In the genomic region with DNA sequence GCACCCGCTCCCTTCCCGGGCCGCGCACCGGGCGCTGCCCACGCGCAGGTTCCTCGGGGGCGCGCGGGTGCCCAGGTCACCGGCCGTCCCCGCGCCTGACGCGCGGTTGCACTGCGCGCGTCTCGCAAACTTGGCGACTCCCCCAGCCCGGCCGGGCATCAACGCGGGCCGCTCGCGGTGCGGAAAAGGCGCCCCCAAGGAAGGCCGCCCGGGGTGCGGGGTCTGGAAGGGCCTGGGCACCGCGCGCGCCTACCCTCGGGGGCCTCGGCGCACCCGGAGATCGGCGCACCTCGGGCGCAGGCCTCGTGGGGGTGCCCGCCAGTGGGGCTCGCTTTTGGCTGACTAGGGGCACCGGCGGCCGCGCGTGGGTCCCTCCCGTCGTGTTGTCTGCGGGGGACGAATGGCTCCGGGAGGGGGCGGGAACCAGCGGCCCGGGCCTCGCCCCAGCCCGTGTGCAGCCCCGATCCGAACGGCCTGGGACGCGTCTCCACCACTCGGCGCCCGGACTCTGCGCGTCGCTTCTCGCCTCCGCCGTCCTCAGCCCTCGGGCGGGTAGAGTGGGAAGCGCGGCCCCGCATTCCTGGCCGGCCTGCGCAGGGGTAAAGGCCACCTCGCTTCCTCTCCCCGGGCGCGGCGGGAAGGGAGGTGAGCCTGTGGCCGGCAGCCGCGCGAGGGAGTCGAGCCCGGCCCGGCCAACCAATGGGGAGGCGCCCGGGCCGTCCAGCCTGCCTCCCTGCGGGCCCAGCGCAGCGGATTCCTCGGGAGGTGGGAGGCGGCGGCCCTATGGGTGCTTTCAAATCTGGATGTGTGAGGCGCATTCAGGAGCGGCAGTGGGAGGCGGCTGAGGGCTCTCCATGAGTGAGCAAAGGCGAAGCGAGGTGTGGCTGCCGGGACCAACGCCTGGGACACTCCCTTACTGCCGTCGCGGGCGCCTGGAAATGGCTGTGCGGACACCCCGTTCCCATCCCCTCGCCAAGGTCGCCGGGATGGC, we compare ENCODE assay signal across 8 cellular contexts. TPM values are rescaled to one million over a fixed set of nuclear protein-coding genes. Genes with fewer than 3 reads are reported as not detected.
A peak's percentile ranks its signal among the peaks of the same experiment; 100 is the strongest.
DNase-seq lines count a peak whose midpoint lies in the region; ATAC-seq and TF ChIP-seq lines count a peak whose summit lies in the region.

No MANE protein-coding gene starts in this region.

- peaks cover 4 to 24% (median 8%) of the 10 kb centered on the region in 4 donors for H3K4me1 ChIP-seq in liver (ENCODE audit: control insufficient read depth in 4 of 4, insufficient read depth in 4 of 4, low read length in 3 of 4)

- no peak overlapping the region for H3K9ac ChIP-seq in liver (ENCODE audit: low read depth in 1 of 2, low read length in 2 of 2)

- DNase-seq in activated naive CD8-positive, alpha-beta T cell treated with anti-CD3 and anti-CD28 coated beads, Interleukin-2, amount 10 ng/mL, durations not matched to agents 7 days and 5 days, result no peak
- no peak for DNase-seq in activated naive CD8-positive, alpha-beta T cell treated with anti-CD3 and anti-CD28 coated beads for 36 hours
- DNase-seq in brain microvascular endothelial cell, result no peak
- no peak for DNase-seq in type B pancreatic cell (ENCODE audit: extremely low spot score, unreplicated experiment)
- no peak for DNase-seq in middle frontal gyrus (ENCODE audit: extremely low spot score, low spot score)
- DNase-seq in NCI-H2171 (lab: John Stamatoyannopoulos, UW), result no peak
- no peak for DNase-seq in NCI-H1694 (lab: John Stamatoyannopoulos, UW)

- peak overlapping the region; percentile 28 for H3K4me3 Mint-ChIP-seq in activated naive CD8-positive, alpha-beta T cell treated with anti-CD3 and anti-CD28 coated beads, Interleukin-2, amount 10 ng/mL, durations not matched to agents 7 days and 5 days
- no peak overlapping the region for H3K4me3 Mint-ChIP-seq in activated naive CD8-positive, alpha-beta T cell treated with anti-CD3 and anti-CD28 coated beads for 36 hours
- peak overlapping the region; percentile 69 for H3K4me3 Mint-ChIP-seq in type B pancreatic cell

- H3K27ac ChIP-seq in brain microvascular endothelial cell (no peak overlapping the region), liver (ENCODE audit: low read depth in 1 of 2, low read length in 2 of 2) (peak overlapping the region; percentile 54 to 57)

- no peaks in the 10 kb centered on the region for H3K9me3 Mint-ChIP-seq in activated naive CD8-positive, alpha-beta T cell treated with anti-CD3 and anti-CD28 coated beads, Interleukin-2, amount 10 ng/mL, durations not matched to agents 7 days and 5 days
- no peaks in the 10 kb centered on the region for H3K9me3 Mint-ChIP-seq in activated naive CD8-positive, alpha-beta T cell treated with anti-CD3 and anti-CD28 coated beads for 36 hours
- H3K9me3 Mint-ChIP-seq in type B pancreatic cell, result no peaks in the 10 kb centered on the region

- no peak for ATAC-seq in activated naive CD8-positive, alpha-beta T cell treated with anti-CD3 and anti-CD28 coated beads, Interleukin-2, amount 10 ng/mL, durations not matched to agents 7 days and 5 days (ENCODE audit: low read depth)

- H3K27me3 ChIP-seq in brain microvascular endothelial cell (replicated peaks) (peaks cover 4% of the 10 kb centered on the region), liver (ENCODE audit: control insufficient read depth in 4 of 4, insufficient read depth in 4 of 4, low read length in 3 of 4) (no peaks in the 10 kb centered on the region)

- H3K4me3 ChIP-seq in brain microvascular endothelial cell (ENCODE audit: low read depth, low read length), result peak overlapping the region; percentile 36
- peak overlapping the region in 2 of 3 donors; percentile 32 to 75 for H3K4me3 ChIP-seq in liver (ENCODE audit: low read depth in 1 of 3, low read length in 3 of 3)

- in situ Hi-C loops in brain microvascular endothelial cell (cut with HindIII; ENCODE audit: low pct_ligation_motif_present, low sequenced_read_pairs), result no loop called here

- TF ChIP-seq CTCF in brain microvascular endothelial cell (IDR thresholded peaks at IDR 0.05; ENCODE audit: low read depth, low read length, missing control alignments) (no peak), liver (IDR thresholded peaks at IDR 0.05; ENCODE audit: low read depth, low read length, missing input control) (no peak), type B pancreatic cell (conservative IDR thresholded peaks at IDR 0.05) (no peak)

- POLR2A ChIA-PET in activated naive CD8-positive, alpha-beta T cell treated with anti-CD3 and anti-CD28 coated beads, Interleukin-2, amount 10 ng/mL, durations not matched to agents 7 days and 5 days (lab: Charles Lee), result no interaction called here

- no peak for TF ChIP-seq RAD21 in liver (IDR thresholded peaks at IDR 0.05)

- H3K4me1 Mint-ChIP-seq in activated naive CD8-positive, alpha-beta T cell treated with anti-CD3 and anti-CD28 coated beads, Interleukin-2, amount 10 ng/mL, durations not matched to agents 7 days and 5 days, result peaks cover 6% of the 10 kb centered on the region
- peaks cover 12% of the 10 kb centered on the region for H3K4me1 Mint-ChIP-seq in activated naive CD8-positive, alpha-beta T cell treated with anti-CD3 and anti-CD28 coated beads for 36 hours
- H3K4me1 Mint-ChIP-seq in type B pancreatic cell (ENCODE audit: unreplicated experiment), result peaks cover 23% of the 10 kb centered on the region

- peaks cover 1% of the 10 kb centered on the region for H3K36me3 Mint-ChIP-seq in activated naive CD8-positive, alpha-beta T cell treated with anti-CD3 and anti-CD28 coated beads, Interleukin-2, amount 10 ng/mL, durations not matched to agents 7 days and 5 days
- peaks cover 1% of the 10 kb centered on the region for H3K36me3 Mint-ChIP-seq in activated naive CD8-positive, alpha-beta T cell treated with anti-CD3 and anti-CD28 coated beads for 36 hours
- no peaks in the 10 kb centered on the region for H3K36me3 Mint-ChIP-seq in type B pancreatic cell

- no peaks in the 10 kb centered on the region for H3K36me3 ChIP-seq in brain microvascular endothelial cell (replicated peaks)
- H3K36me3 ChIP-seq in liver (ENCODE audit: control insufficient read depth in 4 of 4, insufficient read depth in 3 of 4, low read depth in 1 of 4, low read length in 3 of 4), result no peaks in the 10 kb centered on the region

- no peak overlapping the region for H3K27ac Mint-ChIP-seq in activated naive CD8-positive, alpha-beta T cell treated with anti-CD3 and anti-CD28 coated beads, Interleukin-2, amount 10 ng/mL, durations not matched to agents 7 days and 5 days
- no peak overlapping the region for H3K27ac Mint-ChIP-seq in activated naive CD8-positive, alpha-beta T cell treated with anti-CD3 and anti-CD28 coated beads for 36 hours
- no peak overlapping the region for H3K27ac Mint-ChIP-seq in type B pancreatic cell

- WGBS in liver, result 6% methylated on average over 124 of the region's 124 CpGs

- H3K9me3 ChIP-seq in liver (ENCODE audit: control insufficient read depth in 4 of 4, low read length in 3 of 4), result no peaks in the 10 kb centered on the region

- peaks cover 39% of the 10 kb centered on the region for H3K27me3 Mint-ChIP-seq in activated naive CD8-positive, alpha-beta T cell treated with anti-CD3 and anti-CD28 coated beads, Interleukin-2, amount 10 ng/mL, durations not matched to agents 7 days and 5 days
- H3K27me3 Mint-ChIP-seq in activated naive CD8-positive, alpha-beta T cell treated with anti-CD3 and anti-CD28 coated beads for 36 hours, result peaks cover 50% of the 10 kb centered on the region
- peaks cover 15% of the 10 kb centered on the region for H3K27me3 Mint-ChIP-seq in type B pancreatic cell

TF ChIP-seq in liver, 16 proteins besides CTCF, POLR2A, EP300 and RAD21 (continues in another document):
- TF ChIP-seq JUND (IDR thresholded peaks at IDR 0.05) (no peak), YY1 (IDR thresholded peaks at IDR 0.05) (no peak), HNF4G (IDR thresholded peaks at IDR 0.05) (no peak), GABPA (IDR thresholded peaks at IDR 0.05 in 1 of 2, conservative IDR thresholded peaks at IDR 0.05 in 1 of 2) (no peak)
- TF ChIP-seq, protein P1, sequence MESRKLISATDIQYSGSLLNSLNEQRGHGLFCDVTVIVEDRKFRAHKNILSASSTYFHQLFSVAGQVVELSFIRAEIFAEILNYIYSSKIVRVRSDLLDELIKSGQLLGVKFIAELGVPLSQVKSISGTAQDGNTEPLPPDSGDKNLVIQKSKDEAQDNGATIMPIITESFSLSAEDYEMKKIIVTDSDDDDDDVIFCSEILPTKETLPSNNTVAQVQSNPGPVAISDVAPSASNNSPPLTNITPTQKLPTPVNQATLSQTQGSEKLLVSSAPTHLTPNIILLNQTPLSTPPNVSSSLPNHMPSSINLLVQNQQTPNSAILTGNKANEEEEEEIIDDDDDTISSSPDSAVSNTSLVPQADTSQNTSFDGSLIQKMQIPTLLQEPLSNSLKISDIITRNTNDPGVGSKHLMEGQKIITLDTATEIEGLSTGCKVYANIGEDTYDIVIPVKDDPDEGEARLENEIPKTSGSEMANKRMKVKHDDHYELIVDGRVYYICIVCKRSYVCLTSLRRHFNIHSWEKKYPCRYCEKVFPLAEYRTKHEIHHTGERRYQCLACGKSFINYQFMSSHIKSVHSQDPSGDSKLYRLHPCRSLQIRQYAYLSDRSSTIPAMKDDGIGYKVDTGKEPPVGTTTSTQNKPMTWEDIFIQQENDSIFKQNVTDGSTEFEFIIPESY (IDR thresholded peaks at IDR 0.05), result no peak
- TF ChIP-seq, protein P2, sequence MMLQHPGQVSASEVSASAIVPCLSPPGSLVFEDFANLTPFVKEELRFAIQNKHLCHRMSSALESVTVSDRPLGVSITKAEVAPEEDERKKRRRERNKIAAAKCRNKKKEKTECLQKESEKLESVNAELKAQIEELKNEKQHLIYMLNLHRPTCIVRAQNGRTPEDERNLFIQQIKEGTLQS (IDR thresholded peaks at IDR 0.05), result no peak

RNA-seq across cellular contexts. Expression of a gene that starts 0.9 kb away (rescaled TPM):
- under 1 TPM; 0.11 to 0.25 TPM for total RNA-seq in activated naive CD8-positive, alpha-beta T cell treated with anti-CD3 and anti-CD28 coated beads, Interleukin-2, amount 10 ng/mL, durations not matched to agents 7 days and 5 days
- under 1 TPM in 1 of 2 experiments, not detected in 1; 0.04 TPM for total RNA-seq in activated naive CD8-positive, alpha-beta T cell treated with anti-CD3 and anti-CD28 coated beads for 36 hours
- total RNA-seq in liver (10 to 100 TPM in 1 of 2 donors, 1 to 10 TPM in 1; 8.2 to 12.1 TPM), type B pancreatic cell (ENCODE audit: low replicate concordance) (9.8 and 13.6 TPM in 2 replicates)
- polyA plus RNA-seq in liver, result 1 to 10 TPM in 1 of 2 donors, under 1 TPM in 1; 0.79 to 1.2 TPM

RNA-seq across cellular contexts. Expression of a gene that starts 29.3 kb away (rescaled TPM):
- not detected for total RNA-seq in activated naive CD8-positive, alpha-beta T cell treated with anti-CD3 and anti-CD28 coated beads, Interleukin-2, amount 10 ng/mL, durations not matched to agents 7 days and 5 days
- not detected for total RNA-seq in activated naive CD8-positive, alpha-beta T cell treated with anti-CD3 and anti-CD28 coated beads for 36 hours
- not detected for total RNA-seq in liver
- polyA plus RNA-seq in liver, result under 1 TPM in 1 of 2 donors, not detected in 1; 0.10 TPM
- total RNA-seq in type B pancreatic cell (ENCODE audit: low replicate concordance), result not detected in 2 replicates

RNA-seq across cellular contexts. Expression of a gene that starts 33.1 kb away (rescaled TPM):
- 10 to 100 TPM; 37.9 to 39.5 TPM for total RNA-seq in activated naive CD8-positive, alpha-beta T cell treated with anti-CD3 and anti-CD28 coated beads, Interleukin-2, amount 10 ng/mL, durations not matched to agents 7 days and 5 days
- 10 to 100 TPM; 58.6 to 58.9 TPM for total RNA-seq in activated naive CD8-positive, alpha-beta T cell treated with anti-CD3 and anti-CD28 coated beads for 36 hours
- total RNA-seq in liver, result 10 to 100 TPM; 25.3 to 31.2 TPM
- 10 to 100 TPM; 12.3 to 33.0 TPM for polyA plus RNA-seq in liver
- total RNA-seq in type B pancreatic cell (ENCODE audit: low replicate concordance), result 76.5 and 96.3 TPM in 2 replicates
